ENCODE assay signal across 9 cellular contexts in genomic region chr19:18503971-18504885, GRCh38. TPM values are rescaled to one million over a fixed set of nuclear protein-coding genes. Genes with fewer than 3 reads are reported as not detected.
DNase-seq lines count a peak whose midpoint lies in the region; ATAC-seq and TF ChIP-seq lines count a peak whose summit lies in the region.
"Had no signal": no experiment of that assay in that cellular context is flagged by ENCODE, and none has a peak within 500 bp of the region (broad histone marks: within the 10 kb centered on the region; RNA-seq: fewer than 3 reads in every experiment).

No MANE protein-coding gene starts in this region.

- peaks cover 6% of the 10 kb centered on the region for H3K36me3 Mint-ChIP-seq in Caco-2 (ENCODE audit: insufficient read depth, unreplicated experiment)
- peaks cover 21% of the 10 kb centered on the region for H3K36me3 Mint-ChIP-seq in central memory CD8-positive, alpha-beta T cell (ENCODE audit: insufficient read depth)
- H3K36me3 Mint-ChIP-seq in natural killer cell treated with Interleukin-12 subunit alpha and Interleukin-12 subunit beta and Interleukin-15 and Interleukin-18, amount 100 ng/mL, for 72 hours, result no peaks in the 10 kb centered on the region
- H3K36me3 Mint-ChIP-seq: activated naive CD4-positive, alpha-beta T cell treated with anti-CD3 and anti-CD28 coated beads, Interleukin-2, amount 50 U/mL, for 24 hours had no signal

- peak overlapping the region; percentile 5 for H3K4me3 Mint-ChIP-seq in Caco-2 (ENCODE audit: unreplicated experiment)
- peak overlapping the region; percentile 72 for H3K4me3 Mint-ChIP-seq in central memory CD8-positive, alpha-beta T cell
- H3K4me3 Mint-ChIP-seq in natural killer cell treated with Interleukin-12 subunit alpha and Interleukin-12 subunit beta and Interleukin-15 and Interleukin-18, amount 100 ng/mL, for 72 hours, result no peak overlapping the region
- H3K4me3 Mint-ChIP-seq: activated naive CD4-positive, alpha-beta T cell treated with anti-CD3 and anti-CD28 coated beads, Interleukin-2, amount 50 U/mL, for 24 hours had no signal

- H3K9me3 ChIP-seq in Caco-2 (no peaks in the 10 kb centered on the region), MG63 (no peaks in the 10 kb centered on the region)

- no peaks in the 10 kb centered on the region for H3K9me3 Mint-ChIP-seq in Caco-2 (ENCODE audit: unreplicated experiment)
- H3K9me3 Mint-ChIP-seq in central memory CD8-positive, alpha-beta T cell, result no peaks in the 10 kb centered on the region
- no peaks in the 10 kb centered on the region for H3K9me3 Mint-ChIP-seq in natural killer cell treated with Interleukin-12 subunit alpha and Interleukin-12 subunit beta and Interleukin-15 and Interleukin-18, amount 100 ng/mL, for 72 hours
- H3K9me3 Mint-ChIP-seq: activated naive CD4-positive, alpha-beta T cell treated with anti-CD3 and anti-CD28 coated beads, Interleukin-2, amount 50 U/mL, for 24 hours had no signal

- BruUV-seq in Caco-2 (replicated peaks; lab: Mats Ljungman, UMichigan), result no TSS peak

- H3K4me1 ChIP-seq in Caco-2, result peaks cover 43% of the 10 kb centered on the region

- no peaks in the 10 kb centered on the region for H3K27me3 Mint-ChIP-seq in Caco-2 (ENCODE audit: insufficient read depth, unreplicated experiment)
- no peaks in the 10 kb centered on the region for H3K27me3 Mint-ChIP-seq in central memory CD8-positive, alpha-beta T cell
- H3K27me3 Mint-ChIP-seq in natural killer cell treated with Interleukin-12 subunit alpha and Interleukin-12 subunit beta and Interleukin-15 and Interleukin-18, amount 100 ng/mL, for 72 hours, result no peaks in the 10 kb centered on the region
- H3K27me3 Mint-ChIP-seq: activated naive CD4-positive, alpha-beta T cell treated with anti-CD3 and anti-CD28 coated beads, Interleukin-2, amount 50 U/mL, for 24 hours had no signal

- CTCF ChIA-PET in Caco-2 (lab: Charles Lee), result interaction anchor here (0.6 to 1.0 kb wide), 4 partner anchors 15 to 24 kb away, joined by 3 to 5 read pairs (median 4); partner anchors contain the start of gene ELL

- no peaks in the 10 kb centered on the region for H3K36me3 ChIP-seq in Caco-2 (ENCODE audit: control insufficient read depth, insufficient read depth, low read length)
- H3K36me3 ChIP-seq in MG63, result peaks cover 9% of the 10 kb centered on the region

- POLR2A ChIA-PET in Caco-2 (lab: Charles Lee), result interaction anchor here (0.6 to 0.9 kb wide), 2 partner anchors 17 to 1177 kb away, joined by 3 read pairs; partner anchors contain the start of gene ELL

- H3K4me3 ChIP-seq in Caco-2 (ENCODE audit: low read depth, low read length) (no peak overlapping the region), MG63 (no peak overlapping the region)

- H3K27me3 ChIP-seq in Caco-2 (replicated peaks; ENCODE audit: control insufficient read depth, insufficient read depth, low read length) (no peaks in the 10 kb centered on the region), MG63 (no peaks in the 10 kb centered on the region)

- ATAC-seq in HG02943 (IDR thresholded peaks at IDR 0.05; ENCODE audit: low read depth, unreplicated experiment) (peak; percentile 66), GM19455 (IDR thresholded peaks at IDR 0.05; ENCODE audit: unreplicated experiment) (no peak), HG03457 (IDR thresholded peaks at IDR 0.05; ENCODE audit: unreplicated experiment) (no peak)
- ATAC-seq in central memory CD8-positive, alpha-beta T cell (replicated peaks; ENCODE audit: extremely low read depth, poor library complexity, severe bottlenecking), result no peak
- no peak for ATAC-seq in natural killer cell treated with Interleukin-12 subunit alpha and Interleukin-12 subunit beta and Interleukin-15 and Interleukin-18, amount 100 ng/mL, for 72 hours

- DNase-seq in Caco-2 (peak; percentile 80 to 81), KBM-7 (no peak), MG63 (no peak)
- DNase-seq in central memory CD8-positive, alpha-beta T cell (ENCODE audit: low spot score in 2 of 2), result no peak
- no peak for DNase-seq in natural killer cell treated with Interleukin-12 subunit alpha and Interleukin-12 subunit beta and Interleukin-15 and Interleukin-18, amount 100 ng/mL, for 72 hours (ENCODE audit: low spot score)

- TF ChIP-seq CTCF in Caco-2 (IDR thresholded peaks at IDR 0.05; ENCODE audit: insufficient read depth in 1 of 2, low read depth in 1 of 2, low read length in 1 of 2, severe bottlenecking in 1 of 2, unreplicated experiment in 1 of 2), result no peak

- intact Hi-C loops in Caco-2 (cut with micrococcal nuclease; ENCODE audit: unreplicated experiment), result loop anchor here (1.0 kb wide), 1 partner anchor 16 kb away; no protein-coding TSS in a partner anchor

- no peak overlapping the region for H3K27ac Mint-ChIP-seq in Caco-2 (ENCODE audit: unreplicated experiment)
- H3K27ac Mint-ChIP-seq in central memory CD8-positive, alpha-beta T cell (ENCODE audit: low read depth), result peak overlapping the region; percentile 87
- peak overlapping the region; percentile 87 to 99 for H3K27ac Mint-ChIP-seq in natural killer cell treated with Interleukin-12 subunit alpha and Interleukin-12 subunit beta and Interleukin-15 and Interleukin-18, amount 100 ng/mL, for 72 hours

- peaks cover 33% of the 10 kb centered on the region for H3K4me1 Mint-ChIP-seq in Caco-2 (ENCODE audit: low read depth, unreplicated experiment)
- H3K4me1 Mint-ChIP-seq in central memory CD8-positive, alpha-beta T cell, result peaks cover 97% of the 10 kb centered on the region
- peaks cover 71 to 82% of the 10 kb centered on the region in 2 donors for H3K4me1 Mint-ChIP-seq in natural killer cell treated with Interleukin-12 subunit alpha and Interleukin-12 subunit beta and Interleukin-15 and Interleukin-18, amount 100 ng/mL, for 72 hours (ENCODE audit: low read depth in 2 of 2)

- in situ Hi-C loops in KBM-7 (cut with MboI; ENCODE audit: low pct_unique_long_range_greater_than_20kb, low sequenced_read_pairs), result no loop called here

RNA-seq across cellular contexts. Expression of gene ELL, which starts 17.6 kb away (rescaled TPM):
- total RNA-seq in Caco-2 (2022), result 11.2 and 12.1 TPM in 2 replicates
- 10 to 100 TPM; 52.3 to 75.2 TPM for total RNA-seq in natural killer cell treated with Interleukin-12 subunit alpha and Interleukin-12 subunit beta and Interleukin-15 and Interleukin-18, amount 100 ng/mL, for 72 hours
- 12.2 and 22.1 TPM in 2 replicates for total RNA-seq in MG63 (2014; rRNA removed; shearing (Covaris generic); ENCODE audit: low replicate concordance)

RNA-seq across cellular contexts. Expression of gene FKBP8, which starts 39.1 kb away (rescaled TPM):
- 174 and 184 TPM in 2 replicates for total RNA-seq in Caco-2 (2022)
- 100 to 1,000 TPM; 199 to 208 TPM for total RNA-seq in natural killer cell treated with Interleukin-12 subunit alpha and Interleukin-12 subunit beta and Interleukin-15 and Interleukin-18, amount 100 ng/mL, for 72 hours
- total RNA-seq in MG63 (2014; rRNA removed; shearing (Covaris generic); ENCODE audit: low replicate concordance), result 291 and 381 TPM in 2 replicates

RNA-seq across cellular contexts. Expression of gene KXD1, which starts 53.4 kb away (rescaled TPM):
- total RNA-seq in Caco-2 (2022), result 77.5 and 80.2 TPM in 2 replicates
- 100 to 1,000 TPM; 105 to 144 TPM for total RNA-seq in natural killer cell treated with Interleukin-12 subunit alpha and Interleukin-12 subunit beta and Interleukin-15 and Interleukin-18, amount 100 ng/mL, for 72 hours
- 140 and 145 TPM in 2 replicates for total RNA-seq in MG63 (2014; rRNA removed; shearing (Covaris generic); ENCODE audit: low replicate concordance)

Comparison
In these comparisons a context has a peak if more than half of its experiments do, and no peak if none do; other contexts are left out.
1. DNase-seq: peak in Caco-2 (2 of 2); none in central memory CD8-positive, alpha-beta T cell (0 of 2), natural killer cell treated with Interleukin-12 subunit alpha and Interleukin-12 subunit beta and Interleukin-15 and Interleukin-18, amount 100 ng/mL, for 72 hours (single experiment), KBM-7 (single experiment) and MG63 (single experiment).